26 cellular contexts compared by ENCODE assay signal in the genomic region with DNA sequence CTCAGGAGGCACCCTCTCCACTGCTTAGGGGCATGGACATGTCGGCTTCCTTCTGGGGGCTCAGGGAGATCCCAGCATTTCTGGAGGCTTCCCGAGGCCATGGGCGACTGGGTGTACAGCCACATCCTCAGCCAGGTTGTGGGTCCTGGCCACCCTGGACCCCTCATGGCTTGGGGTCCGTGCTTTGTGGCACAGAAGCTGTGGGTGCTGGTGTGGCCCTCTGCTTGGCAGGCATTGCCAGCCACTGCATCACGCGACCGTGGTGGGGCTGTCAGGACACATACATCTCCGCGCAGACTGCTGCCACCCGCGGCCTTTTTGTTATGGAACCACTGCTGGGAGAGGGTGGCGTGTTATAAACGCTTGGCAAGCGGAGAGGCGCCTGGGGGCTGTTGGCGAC.
"Had no signal": no experiment of that assay in that cellular context is flagged by ENCODE, and none has a peak within 500 bp of the region (broad histone marks: within the 10 kb centered on the region; RNA-seq: fewer than 3 reads in every experiment).

No MANE protein-coding gene starts in this region.

- H3K36me3 ChIP-seq: neural progenitor cell, neutrophil, pancreas, prostate gland, right atrium auricular region, right lobe of liver, sigmoid colon, suprapubic skin, tibial artery, upper lobe of left lung, vagina had no signal

- H3K4me1 ChIP-seq: neural progenitor cell, pancreas, prostate gland, right atrium auricular region, right lobe of liver, sigmoid colon, testis, upper lobe of left lung had no signal

- DNase-seq: naive thymus-derived CD4-positive, alpha-beta T cell; natural killer cell; nucleus accumbens; retina; right lobe of liver; sigmoid colon; small intestine; stimulated activated CD4-positive, alpha-beta T cell treated with anti-CD3 and anti-CD28 coated beads, Interleukin-15, amount 100 ng/mL, for 24 hours; stimulated activated CD4-positive, alpha-beta T cell treated with anti-CD3 and anti-CD28 coated beads, Interleukin-2, amount 100 ng/mL, for 24 hours; stimulated activated CD4-positive, alpha-beta T cell treated with anti-CD3 and anti-CD28 coated beads, Interleukin-2, amount 100 ng/mL, for 48 hours; stimulated activated CD4-positive, alpha-beta T cell treated with anti-CD3 and anti-CD28 coated beads, Interleukin-4, amount 100 ng/mL, for 24 hours; stimulated activated naive B cell treated with anti-CD40 and anti-IgM and Interleukin-4, amounts not matched to agents 10 μg/mL and 1 μg/mL and 100 μg/mL, for 72 hours; stimulated activated naive CD8-positive, alpha-beta T cell treated with anti-CD3 and anti-CD28 coated beads, Interleukin-15, amount 100 ng/mL, for 72 hours; stimulated activated naive CD8-positive, alpha-beta T cell treated with anti-CD3 and anti-CD28 coated beads, Interleukin-15, Interleukin-2, amounts not matched to agents 100 U/mL and 50 U/mL, for 24 hours; testis; tibial artery; trophoblast cell had no signal

- H3K27me3 ChIP-seq: neural progenitor cell, neutrophil, pancreas, right atrium auricular region, right lobe of liver, sigmoid colon, testis, tibial artery, upper lobe of left lung, vagina had no signal

- H3K27ac ChIP-seq: neural progenitor cell, neutrophil, pancreas, prostate gland, right atrium auricular region, right lobe of liver, sigmoid colon, testis, tibial artery, upper lobe of left lung, vagina had no signal

- H3K9ac ChIP-seq: neural progenitor cell had no signal

- H3K9me3 ChIP-seq: neutrophil, pancreas, prostate gland, right atrium auricular region, right lobe of liver, sigmoid colon, suprapubic skin, testis, tibial artery, upper lobe of left lung, vagina had no signal

- ATAC-seq: naive thymus-derived CD4-positive, alpha-beta T cell; natural killer cell; pancreas; right lobe of liver; stimulated activated effector memory CD8-positive, alpha-beta T cell treated with anti-CD3 and anti-CD28 coated beads, Interleukin-12 subunit alpha, Interleukin-12 subunit beta, amount 100 ng/mL, for 72 hours; stimulated activated naive B cell treated with anti-CD40 and anti-IgM and Interleukin-4, amounts not matched to agents 10 μg/mL and 1 μg/mL and 100 μg/mL, for 72 hours; stimulated activated naive CD8-positive, alpha-beta T cell treated with anti-CD3 and anti-CD28 coated beads, Interleukin-15, amount 100 ng/mL, for 72 hours; stimulated activated naive CD8-positive, alpha-beta T cell treated with anti-CD3 and anti-CD28 coated beads, Interleukin-15, Interleukin-2, amounts not matched to agents 100 U/mL and 50 U/mL, for 24 hours had no signal

- H3K4me3 ChIP-seq: neural progenitor cell, pancreas, prostate gland, right atrium auricular region, right lobe of liver, sigmoid colon, suprapubic skin, testis, tibial artery, upper lobe of left lung, vagina had no signal

- H3K4me2 ChIP-seq: neural progenitor cell had no signal
